In the genomic region with DNA sequence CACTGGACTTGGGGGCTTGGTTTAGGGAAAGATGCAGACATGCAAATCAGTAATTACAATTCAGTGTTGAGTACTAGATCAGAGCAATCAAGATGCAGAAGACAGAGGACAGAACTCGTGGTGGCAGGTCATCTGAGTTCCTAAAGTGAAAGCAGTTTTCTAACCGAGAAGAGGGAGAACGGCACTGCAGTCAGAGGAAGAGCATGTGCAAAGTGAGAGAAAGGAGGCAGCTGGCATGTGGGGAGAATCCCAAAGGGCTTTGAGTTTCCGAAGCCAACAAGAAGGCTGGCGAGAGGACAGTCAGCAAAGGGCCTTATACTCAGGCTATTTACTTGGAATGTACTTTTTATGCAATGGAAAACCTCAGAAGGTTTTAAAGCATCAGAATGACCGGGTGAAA, we compare ENCODE assay signal across 24 cellular contexts.
A peak's percentile ranks its signal among the peaks of the same experiment; 100 is the strongest.
DNase-seq lines count a peak whose midpoint lies in the region; ATAC-seq and TF ChIP-seq lines count a peak whose summit lies in the region.
"Had no signal": no experiment of that assay in that cellular context is flagged by ENCODE, and none has a peak within 500 bp of the region (broad histone marks: within the 10 kb centered on the region; RNA-seq: fewer than 3 reads in every experiment).

No MANE protein-coding gene starts in this region.

- H3K4me1 Mint-ChIP-seq in T-helper 17 cell = peaks cover 11% of the 10 kb centered on the region

- H3K36me3 Mint-ChIP-seq in T-helper 17 cell (ENCODE audit: low read depth) = no peaks in the 10 kb centered on the region
- H3K36me3 Mint-ChIP-seq: immature natural killer cell had no signal

- no peaks in the 10 kb centered on the region for H3K9me3 ChIP-seq in T-helper 17 cell (ENCODE audit: control insufficient read depth, low read length, poor library complexity, severe bottlenecking)
- H3K9me3 ChIP-seq: Caco-2, HAP-1, thyroid gland had no signal

- peak overlapping the region; percentile 17 for H3K27ac Mint-ChIP-seq in T-helper 17 cell
- H3K27ac Mint-ChIP-seq: activated CD4-positive, alpha-beta memory T cell treated with anti-CD3 and anti-CD28 coated beads, Interleukin-2, amount 10 ng/mL, durations not matched to agents 7 days and 5 days had no signal

- H3K27me3 Mint-ChIP-seq in T-helper 17 cell = peaks cover 6% of the 10 kb centered on the region

- peak overlapping the region; percentile 58 for H3K4me3 Mint-ChIP-seq in T-helper 17 cell
- H3K4me3 Mint-ChIP-seq: activated CD4-positive, alpha-beta memory T cell treated with anti-CD3 and anti-CD28 coated beads, Interleukin-2, amount 10 ng/mL, durations not matched to agents 7 days and 5 days had no signal

- DNase-seq in DMS 273 (lab: John Stamatoyannopoulos, UW; ENCODE audit: unreplicated experiment) = peak; percentile 20
- no peak for DNase-seq in DMS 273 treated with DMSO at 0.1 percent for 48 hours (lab: John Stamatoyannopoulos, UW)
- DNase-seq in T-helper 17 cell = no peak
- DNase-seq in hepatic stellate cell (ENCODE audit: low spot score) = peak; percentile 28
- DNase-seq in stromal cell of bone marrow (ENCODE audit: low read depth) = peak; percentile 30
- no peak for DNase-seq in activated naive CD4-positive, alpha-beta T cell treated with anti-CD3 and anti-CD28 coated beads, Interleukin-2, amount 50 U/mL, for 16 hours
- DNase-seq: activated CD4-positive, alpha-beta memory T cell treated with anti-CD3 and anti-CD28 coated beads, Interleukin-2, amount 10 ng/mL, durations not matched to agents 7 days and 5 days; activated gamma-delta T cell treated with Interleukin-2 at 50 U/mL for 16 hours; Caco-2; cortex of kidney; immature natural killer cell; midbrain; NCI-H146; NCI-H2171; NCI-H524 treated with DMSO at 0.1 percent for 48 hours; stimulated activated CD4-positive, alpha-beta T cell treated with anti-CD3 and anti-CD28 coated beads, Interleukin-2, amount 100 ng/mL, for 48 hours; stimulated activated naive CD4-positive, alpha-beta T cell; T-helper 9 cell; thyroid gland had no signal

- TF ChIP-seq POLR2A in GM18505 (IDR thresholded peaks at IDR 0.05; ENCODE audit: borderline replicate concordance, extremely low read depth, insufficient read depth, insufficient read length) = no peak

- ATAC-seq in T-helper 17 cell (no peak), GM18505 (IDR thresholded peaks at IDR 0.05; ENCODE audit: unreplicated experiment) (no peak), HG03521 (IDR thresholded peaks at IDR 0.05; ENCODE audit: unreplicated experiment) (no peak)
- ATAC-seq: activated CD4-positive, CD25-positive, alpha-beta regulatory T cell treated with anti-CD3 and anti-CD28 coated beads, Interleukin-2, amount 50 U/mL, for 24 hours; left lobe of liver had no signal

Comparison
In these comparisons a context has a peak if more than half of its experiments do, and no peak if none do; other contexts are left out.
1. DNase-seq: peak in DMS 273 (single experiment), hepatic stellate cell (single experiment) and stromal cell of bone marrow (single experiment); none in DMS 273 treated with DMSO at 0.1 percent for 48 hours (single experiment), T-helper 17 cell (0 of 3) and activated naive CD4-positive, alpha-beta T cell treated with anti-CD3 and anti-CD28 coated beads, Interleukin-2, amount 50 U/mL, for 16 hours (single experiment).